In the genomic region with DNA sequence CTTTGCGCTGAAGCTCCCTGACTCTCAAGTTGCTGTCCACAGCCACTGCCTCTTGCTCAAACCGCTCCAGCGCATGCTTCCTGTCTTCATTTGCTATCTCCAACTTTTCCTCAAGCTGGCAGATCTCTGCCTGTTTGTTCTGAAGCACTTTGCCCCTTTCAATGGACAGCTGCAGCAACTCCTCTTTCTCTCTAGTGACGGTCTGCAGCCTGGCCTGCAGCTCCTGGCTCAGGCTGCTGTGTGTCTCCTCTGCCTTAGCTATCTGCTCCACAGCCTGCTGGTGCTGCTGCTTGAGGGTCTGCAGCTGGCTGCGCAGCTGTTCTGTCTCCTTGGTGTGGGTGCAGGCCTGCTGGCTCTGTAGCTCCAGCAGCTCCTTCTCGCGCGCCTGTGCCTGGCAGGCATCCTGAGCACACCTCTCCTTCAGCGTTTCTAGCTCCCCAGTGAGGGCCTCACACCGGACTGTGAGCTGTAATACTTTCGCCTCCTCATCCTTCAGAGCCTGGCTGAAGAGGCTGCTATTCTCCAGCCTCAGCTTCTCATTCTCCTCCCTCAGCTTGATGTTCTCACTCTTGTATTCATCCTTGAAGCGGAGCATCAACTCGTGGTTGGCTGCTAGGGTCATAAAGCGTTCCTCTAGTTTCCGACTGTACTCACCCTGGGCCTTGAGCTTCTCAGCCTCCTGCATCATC, we compare ENCODE assay signal across 7 cellular contexts. TPM values are rescaled to one million over a fixed set of nuclear protein-coding genes. Genes with fewer than 3 reads are reported as not detected.
A peak's percentile ranks its signal among the peaks of the same experiment; 100 is the strongest.
DNase-seq lines count a peak whose midpoint lies in the region; ATAC-seq and TF ChIP-seq lines count a peak whose summit lies in the region.
"Had no signal": no experiment of that assay in that cellular context is flagged by ENCODE, and none has a peak within 500 bp of the region (broad histone marks: within the 10 kb centered on the region; RNA-seq: fewer than 3 reads in every experiment).

No MANE protein-coding gene starts in this region.

- peak; percentile 40 for ATAC-seq in Panc1
- ATAC-seq in heart left ventricle: peak; percentile 7 to 13 (median 10)
- ATAC-seq in HG03095 (IDR thresholded peaks at IDR 0.05; ENCODE audit: unreplicated experiment): no peak
- no peak for ATAC-seq in GM18870 (IDR thresholded peaks at IDR 0.05; ENCODE audit: unreplicated experiment)
- ATAC-seq: stimulated activated memory B cell treated with anti-CD40 and anti-IgM and Interleukin-4, amounts not matched to agents 10 μg/mL and 1 μg/mL and 100 μg/mL, for 72 hours had no signal

- in situ Hi-C loops in Panc1 (cut with HindIII; ENCODE audit: low pct_unique_long_range_greater_than_20kb, low sequenced_read_pairs): no loop called here

- no peak for TF ChIP-seq POLR2A in heart left ventricle (IDR thresholded peaks at IDR 0.05)
- no peak for TF ChIP-seq POLR2A in testis (IDR thresholded peaks at IDR 0.05)

- H3K4me3 ChIP-seq in Panc1 (ENCODE audit: low read depth in 2 of 2, low read length in 2 of 2): peak overlapping the region in 1 of 2 experiments; percentile 2; a peak in 1 of 4 replicates
- H3K4me3 ChIP-seq in heart left ventricle: peak overlapping the region in 11 of 12 donors; percentile 2 to 62 (median 50)
- peak overlapping the region; percentile 48 to 61 for H3K4me3 ChIP-seq in testis

- H3K27ac ChIP-seq in Panc1 (ENCODE audit: low read length) (0 out of 2 replicates have a peak overlapping the region, but pooled peaks have one; percentile 48), heart left ventricle (peak overlapping the region in 11 of 12 donors; percentile 42 to 79 (median 66)), testis (peak overlapping the region; percentile 56 to 82)

- 57 to 68% (median 61%) methylated on average over 14 to 15 of the region's 15 CpGs for WGBS in heart left ventricle, 4 donors
- 12 to 19% methylated on average over 13 to 15 of the region's 15 CpGs for WGBS in testis, 2 donors

- TF ChIP-seq CTCF in Panc1 (IDR thresholded peaks at IDR 0.05) (no peak), heart left ventricle (IDR thresholded peaks at IDR 0.05) (no peak), testis (IDR thresholded peaks at IDR 0.05) (no peak)

- H3K27me3 ChIP-seq in Panc1 (ENCODE audit: control insufficient read depth, insufficient read depth, low read length): no peaks in the 10 kb centered on the region
- H3K27me3 ChIP-seq in heart left ventricle: no peaks in the 10 kb centered on the region
- no peaks in the 10 kb centered on the region for H3K27me3 ChIP-seq in testis

- H3K9me3 ChIP-seq in Panc1 (ENCODE audit: control insufficient read depth, insufficient read depth, low read depth, low read length) (no peaks in the 10 kb centered on the region), heart left ventricle (no peaks in the 10 kb centered on the region), testis (no peaks in the 10 kb centered on the region)

- DNase-seq in Panc1 (ENCODE audit: low read depth, low spot score): no peak
- peak in 4 of 5 donors; percentile 13 to 65 (median 38) for DNase-seq in heart left ventricle
- peak; percentile 38 for DNase-seq in testis
- DNase-seq: activated CD8-positive, alpha-beta memory T cell treated with anti-CD3 and anti-CD28 coated beads, Interleukin-2, amount 50 U/mL, for 4 hours had no signal

- intact Hi-C loops in Panc1 (cut with micrococcal nuclease; ENCODE audit: unreplicated experiment): no loop called here
- intact Hi-C loops in heart left ventricle (cut with DNase I): no loop called here
- intact Hi-C loops in testis (cut with DNase I; ENCODE audit: low total_unique reads): no loop called here

- POLR2A ChIA-PET in Panc1 (lab: Charles Lee): no interaction called here

- CTCF ChIA-PET in Panc1 (lab: Charles Lee): interaction anchor here (0.6 kb wide), 2 partner anchors 71 to 1287 kb away, joined by 3 to 4 read pairs; no protein-coding TSS in a partner anchor

- BruUV-seq in Panc1 (replicated peaks; lab: Mats Ljungman, UMichigan): no TSS peak

- no peaks in the 10 kb centered on the region for H3K36me3 ChIP-seq in Panc1 (ENCODE audit: control insufficient read depth, insufficient read depth, low read length)
- peaks cover 0 to 5% (median 0%) of the 10 kb centered on the region in 9 donors for H3K36me3 ChIP-seq in heart left ventricle
- no peaks in the 10 kb centered on the region for H3K36me3 ChIP-seq in testis (ENCODE audit: low read depth, missing control alignments)

- H3K4me1 ChIP-seq in Panc1 (ENCODE audit: control insufficient read depth, insufficient read depth, low read length) (peaks cover 23% of the 10 kb centered on the region), heart left ventricle (peaks cover 0 to 29% (median 11%) of the 10 kb centered on the region in 12 donors), testis (peaks cover 10% of the 10 kb centered on the region)

RNA-seq across cellular contexts. Expression of gene CCDC89, which starts 0.7 kb away (rescaled TPM):
- total RNA-seq in Panc1 (2021; ENCODE audit: unreplicated experiment): 1.7 TPM
- polyA plus RNA-seq in Panc1 (2012; ENCODE audit: insufficient read length): 0.68 TPM
- 1 to 10 TPM in 2 of 9 donors, under 1 TPM in 6, not detected in 1; 0.28 to 1.5 (median 0.58) TPM for total RNA-seq in heart left ventricle
- under 1 TPM; 0.11 to 0.73 TPM for polyA plus RNA-seq in heart left ventricle
- 10 to 100 TPM; 27.9 to 43.1 TPM for total RNA-seq in testis
- 75.0 TPM for polyA plus RNA-seq in testis (ENCODE audit: insufficient read depth, low read depth, low replicate concordance)

RNA-seq across cellular contexts. Expression of gene CREBZF, which starts 20.3 kb away (rescaled TPM):
- total RNA-seq in Panc1 (2021; ENCODE audit: unreplicated experiment): 75.8 TPM
- polyA plus RNA-seq in Panc1 (2012; ENCODE audit: insufficient read length): 60.1 TPM
- 10 to 100 TPM; 11.8 to 17.8 (median 12.9) TPM for total RNA-seq in heart left ventricle
- polyA plus RNA-seq in heart left ventricle: 10 to 100 TPM; 11.5 to 12.8 TPM
- total RNA-seq in testis: 10 to 100 TPM; 85.8 to 89.7 TPM
- polyA plus RNA-seq in testis (ENCODE audit: insufficient read depth, low read depth, low replicate concordance): 34.7 TPM

RNA-seq across cellular contexts. Expression of gene TMEM126A, which starts 37.5 kb away (rescaled TPM):
- 50.9 TPM for total RNA-seq in Panc1 (2021; ENCODE audit: unreplicated experiment)
- polyA plus RNA-seq in Panc1 (2012; ENCODE audit: insufficient read length): 33.3 TPM
- total RNA-seq in heart left ventricle: 10 to 100 TPM; 36.3 to 77.9 (median 63.6) TPM
- 100 to 1,000 TPM in 1 of 2 donors, 10 to 100 TPM in 1; 90.2 to 209 TPM for polyA plus RNA-seq in heart left ventricle
- 10 to 100 TPM; 19.5 to 29.2 TPM for total RNA-seq in testis
- 75.4 TPM for polyA plus RNA-seq in testis (ENCODE audit: insufficient read depth, low read depth, low replicate concordance)

RNA-seq across cellular contexts. Expression of gene TMEM126B, which starts 56.9 kb away (rescaled TPM):
- total RNA-seq in Panc1 (2021; ENCODE audit: unreplicated experiment): 106 TPM
- 52.7 TPM for polyA plus RNA-seq in Panc1 (2012; ENCODE audit: insufficient read length)
- 10 to 100 TPM; 42.7 to 58.4 (median 52.1) TPM for total RNA-seq in heart left ventricle
- 100 to 1,000 TPM in 1 of 2 donors, 10 to 100 TPM in 1; 71.6 to 129 TPM for polyA plus RNA-seq in heart left ventricle
- 10 to 100 TPM; 35.0 to 36.2 TPM for total RNA-seq in testis
- polyA plus RNA-seq in testis (ENCODE audit: insufficient read depth, low read depth, low replicate concordance): 25.7 TPM

RNA-seq across cellular contexts. Expression of gene DLG2, which starts 58.1 kb away (rescaled TPM):
- total RNA-seq in Panc1 (2021; ENCODE audit: unreplicated experiment): 4.2 TPM
- 1.6 TPM for polyA plus RNA-seq in Panc1 (2012; ENCODE audit: insufficient read length)
- total RNA-seq in heart left ventricle: 10 to 100 TPM in 3 of 9 donors, 1 to 10 TPM in 6; 2.4 to 13.9 (median 9.0) TPM
- polyA plus RNA-seq in heart left ventricle: 1 to 10 TPM; 2.5 TPM
- 10 to 100 TPM; 13.8 to 14.1 TPM for total RNA-seq in testis
- polyA plus RNA-seq in testis (ENCODE audit: insufficient read depth, low read depth, low replicate concordance): 23.0 TPM

Comparison
In these comparisons a context has a peak if more than half of its experiments do, and no peak if none do; other contexts are left out.
1. ATAC-seq: peak in Panc1 (single experiment) and heart left ventricle (4 of 4); none in HG03095 (single experiment) and GM18870 (single experiment).
2. RNA of gene CCDC89, which starts 0.7 kb away (total RNA-seq): 27.9 to 43.1 TPM in testis; 1.7 TPM in Panc1 (single experiment) and 0.28 to 1.5 TPM in heart left ventricle; every median in the first group is over 10 times any median in the second.
3. Peak in every context shown above with its lines, with median percentiles within 50 percentile points of each other: H3K27ac ChIP-seq.